In the genomic region with DNA sequence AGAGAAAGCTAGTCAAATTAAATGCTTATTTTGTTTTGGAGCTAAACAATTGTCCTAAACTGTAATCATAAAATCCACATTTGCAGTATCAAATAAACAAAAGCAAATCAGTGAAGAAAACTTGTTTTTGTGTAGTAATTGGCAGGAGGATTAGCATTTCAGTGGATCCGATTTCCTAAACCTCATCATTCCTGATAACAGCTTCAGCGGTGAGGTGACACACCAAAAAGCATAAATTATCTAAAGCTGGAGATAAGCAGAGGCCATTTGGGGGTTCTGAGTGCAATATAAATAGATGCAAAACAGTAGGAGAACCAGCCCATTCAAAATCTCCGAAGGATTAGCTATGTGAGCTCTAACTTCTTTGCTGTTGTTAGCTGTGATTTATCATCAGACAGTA, we compare ENCODE assay signal across 1 cellular context.
TF ChIP-seq lines count a peak whose summit lies in the region.

No MANE protein-coding gene starts in this region.

TF ChIP-seq in HEK293, 187 proteins besides CTCF, POLR2A, EP300 and RAD21 (continued from another document and continues in another):
- TF ChIP-seq ZNF610 (tag by site-specific recombination; IDR thresholded peaks at IDR 0.05; ENCODE audit: borderline replicate concordance) (no peak), ZNF629 (tag by site-specific recombination; IDR thresholded peaks at IDR 0.05) (peak; percentile 22), ZNF600 (tag by site-specific recombination; IDR thresholded peaks at IDR 0.05) (no peak), ZNF221 (tag by site-specific recombination; IDR thresholded peaks at IDR 0.05; ENCODE audit: borderline replicate concordance) (no peak), ZNF529 (tag by site-specific recombination; IDR thresholded peaks at IDR 0.05; ENCODE audit: insufficient replicate concordance) (no peak), ZNF37A (tag by site-specific recombination; IDR thresholded peaks at IDR 0.05) (no peak), ZNF404 (tag by site-specific recombination; IDR thresholded peaks at IDR 0.05) (no peak), ZNF585B (tag by site-specific recombination; IDR thresholded peaks at IDR 0.05) (no peak), ZNF302 (tag by site-specific recombination; IDR thresholded peaks at IDR 0.05; ENCODE audit: low read depth) (no peak), ZNF549 (tag by site-specific recombination; IDR thresholded peaks at IDR 0.05) (no peak), ZNF624 (tag by site-specific recombination; IDR thresholded peaks at IDR 0.05) (no peak), ZNF157 (tag by site-specific recombination; IDR thresholded peaks at IDR 0.05) (no peak), ZBTB17 (tag by site-specific recombination; IDR thresholded peaks at IDR 0.05) (peak; percentile 68), ZNF660 (tag by site-specific recombination; IDR thresholded peaks at IDR 0.05) (0 out of 2 replicates have a peak, but pooled peaks have one; percentile 11), ZNF23 (tag by site-specific recombination; IDR thresholded peaks at IDR 0.05; ENCODE audit: borderline replicate concordance) (no peak), ZNF121 (tag by site-specific recombination; IDR thresholded peaks at IDR 0.05) (no peak), ZBTB48 (tag by site-specific recombination; IDR thresholded peaks at IDR 0.05) (no peak), BCL11A (tag by site-specific recombination; IDR thresholded peaks at IDR 0.05; ENCODE audit: low read depth) (0 out of 2 replicates have a peak, but pooled peaks have one; percentile 49), GLIS1 (tag by site-specific recombination; IDR thresholded peaks at IDR 0.05) (no peak; the same call in 1 of the 2 replicates), ZNF76 (tag by site-specific recombination; IDR thresholded peaks at IDR 0.05; ENCODE audit: borderline replicate concordance, low read depth) (no peak), ZBTB20 (tag by site-specific recombination; IDR thresholded peaks at IDR 0.05) (no peak), GLI2 (tag by site-specific recombination; IDR thresholded peaks at IDR 0.05; ENCODE audit: borderline replicate concordance, low read depth) (peak; percentile 70), ZNF654 (tag by site-specific recombination; IDR thresholded peaks at IDR 0.05; ENCODE audit: low read depth) (no peak), ZNF2 (tag by site-specific recombination; IDR thresholded peaks at IDR 0.05) (no peak), ZNF311 (tag by site-specific recombination; IDR thresholded peaks at IDR 0.05; ENCODE audit: borderline replicate concordance) (no peak), ZFP37 (tag by site-specific recombination; IDR thresholded peaks at IDR 0.05) (no peak), ZNF433 (tag by site-specific recombination; IDR thresholded peaks at IDR 0.05; ENCODE audit: low read depth) (no peak), ZNF785 (tag by site-specific recombination; IDR thresholded peaks at IDR 0.05) (no peak), ZNF202 (tag by site-specific recombination; IDR thresholded peaks at IDR 0.05; ENCODE audit: borderline replicate concordance) (no peak), ZNF837 (tag by site-specific recombination; IDR thresholded peaks at IDR 0.05) (no peak), ZBTB21 (tag by site-specific recombination; IDR thresholded peaks at IDR 0.05) (no peak), ZNF174 (tag by site-specific recombination; IDR thresholded peaks at IDR 0.05) (peak; percentile 47; the same call in 1 of the 2 replicates), ZNF473 (tag by site-specific recombination; IDR thresholded peaks at IDR 0.05) (no peak), ZNF341 (tag by site-specific recombination; IDR thresholded peaks at IDR 0.05; ENCODE audit: low read depth) (no peak), ZNF830 (tag by site-specific recombination; IDR thresholded peaks at IDR 0.05; ENCODE audit: low read depth) (no peak), ZNF266 (tag by site-specific recombination; IDR thresholded peaks at IDR 0.05; ENCODE audit: low read depth) (no peak), ZNF324 (tag by site-specific recombination; IDR thresholded peaks at IDR 0.05) (no peak), ZNF701 (tag by site-specific recombination; IDR thresholded peaks at IDR 0.05) (no peak), BCL11B (tag by site-specific recombination; IDR thresholded peaks at IDR 0.05; ENCODE audit: low read depth) (peak; percentile 33; the same call in 1 of the 2 replicates), ZSCAN23 (tag by site-specific recombination; IDR thresholded peaks at IDR 0.05) (peak; percentile 62)
- TF ChIP-seq, protein P1, sequence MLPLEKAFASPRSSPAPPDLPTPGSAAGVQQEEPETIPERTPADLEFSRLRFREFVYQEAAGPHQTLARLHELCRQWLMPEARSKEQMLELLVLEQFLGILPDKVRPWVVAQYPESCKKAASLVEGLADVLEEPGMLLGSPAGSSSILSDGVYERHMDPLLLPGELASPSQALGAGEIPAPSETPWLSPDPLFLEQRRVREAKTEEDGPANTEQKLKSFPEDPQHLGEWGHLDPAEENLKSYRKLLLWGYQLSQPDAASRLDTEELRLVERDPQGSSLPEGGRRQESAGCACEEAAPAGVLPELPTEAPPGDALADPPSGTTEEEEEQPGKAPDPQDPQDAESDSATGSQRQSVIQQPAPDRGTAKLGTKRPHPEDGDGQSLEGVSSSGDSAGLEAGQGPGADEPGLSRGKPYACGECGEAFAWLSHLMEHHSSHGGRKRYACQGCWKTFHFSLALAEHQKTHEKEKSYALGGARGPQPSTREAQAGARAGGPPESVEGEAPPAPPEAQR (tag by site-specific recombination; IDR thresholded peaks at IDR 0.05): no peak
- TF ChIP-seq, protein P2, sequence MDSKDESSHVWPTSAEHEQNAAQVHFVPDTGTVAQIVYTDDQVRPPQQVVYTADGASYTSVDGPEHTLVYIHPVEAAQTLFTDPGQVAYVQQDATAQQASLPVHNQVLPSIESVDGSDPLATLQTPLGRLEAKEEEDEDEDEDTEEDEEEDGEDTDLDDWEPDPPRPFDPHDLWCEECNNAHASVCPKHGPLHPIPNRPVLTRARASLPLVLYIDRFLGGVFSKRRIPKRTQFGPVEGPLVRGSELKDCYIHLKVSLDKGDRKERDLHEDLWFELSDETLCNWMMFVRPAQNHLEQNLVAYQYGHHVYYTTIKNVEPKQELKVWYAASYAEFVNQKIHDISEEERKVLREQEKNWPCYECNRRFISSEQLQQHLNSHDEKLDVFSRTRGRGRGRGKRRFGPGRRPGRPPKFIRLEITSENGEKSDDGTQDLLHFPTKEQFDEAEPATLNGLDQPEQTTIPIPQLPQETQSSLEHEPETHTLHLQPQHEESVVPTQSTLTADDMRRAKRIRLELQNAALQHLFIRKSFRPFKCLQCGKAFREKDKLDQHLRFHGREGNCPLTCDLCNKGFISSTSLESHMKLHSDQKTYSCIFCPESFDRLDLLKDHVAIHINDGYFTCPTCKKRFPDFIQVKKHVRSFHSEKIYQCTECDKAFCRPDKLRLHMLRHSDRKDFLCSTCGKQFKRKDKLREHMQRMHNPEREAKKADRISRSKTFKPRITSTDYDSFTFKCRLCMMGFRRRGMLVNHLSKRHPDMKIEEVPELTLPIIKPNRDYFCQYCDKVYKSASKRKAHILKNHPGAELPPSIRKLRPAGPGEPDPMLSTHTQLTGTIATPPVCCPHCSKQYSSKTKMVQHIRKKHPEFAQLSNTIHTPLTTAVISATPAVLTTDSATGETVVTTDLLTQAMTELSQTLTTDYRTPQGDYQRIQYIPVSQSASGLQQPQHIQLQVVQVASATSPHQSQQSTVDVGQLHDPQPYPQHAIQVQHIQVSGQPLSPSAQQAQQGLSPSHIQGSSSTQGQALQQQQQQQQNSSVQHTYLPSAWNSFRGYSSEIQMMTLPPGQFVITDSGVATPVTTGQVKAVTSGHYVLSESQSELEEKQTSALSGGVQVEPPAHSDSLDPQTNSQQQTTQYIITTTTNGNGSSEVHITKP (tag by site-specific recombination; IDR thresholded peaks at IDR 0.05): peak; percentile 26; the same call in 1 of the 2 replicates
- TF ChIP-seq, protein P3, sequence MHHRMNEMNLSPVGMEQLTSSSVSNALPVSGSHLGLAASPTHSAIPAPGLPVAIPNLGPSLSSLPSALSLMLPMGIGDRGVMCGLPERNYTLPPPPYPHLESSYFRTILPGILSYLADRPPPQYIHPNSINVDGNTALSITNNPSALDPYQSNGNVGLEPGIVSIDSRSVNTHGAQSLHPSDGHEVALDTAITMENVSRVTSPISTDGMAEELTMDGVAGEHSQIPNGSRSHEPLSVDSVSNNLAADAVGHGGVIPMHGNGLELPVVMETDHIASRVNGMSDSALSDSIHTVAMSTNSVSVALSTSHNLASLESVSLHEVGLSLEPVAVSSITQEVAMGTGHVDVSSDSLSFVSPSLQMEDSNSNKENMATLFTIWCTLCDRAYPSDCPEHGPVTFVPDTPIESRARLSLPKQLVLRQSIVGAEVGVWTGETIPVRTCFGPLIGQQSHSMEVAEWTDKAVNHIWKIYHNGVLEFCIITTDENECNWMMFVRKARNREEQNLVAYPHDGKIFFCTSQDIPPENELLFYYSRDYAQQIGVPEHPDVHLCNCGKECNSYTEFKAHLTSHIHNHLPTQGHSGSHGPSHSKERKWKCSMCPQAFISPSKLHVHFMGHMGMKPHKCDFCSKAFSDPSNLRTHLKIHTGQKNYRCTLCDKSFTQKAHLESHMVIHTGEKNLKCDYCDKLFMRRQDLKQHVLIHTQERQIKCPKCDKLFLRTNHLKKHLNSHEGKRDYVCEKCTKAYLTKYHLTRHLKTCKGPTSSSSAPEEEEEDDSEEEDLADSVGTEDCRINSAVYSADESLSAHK (tag by site-specific recombination; IDR thresholded peaks at IDR 0.05): peak; percentile 51
- TF ChIP-seq, protein P4, sequence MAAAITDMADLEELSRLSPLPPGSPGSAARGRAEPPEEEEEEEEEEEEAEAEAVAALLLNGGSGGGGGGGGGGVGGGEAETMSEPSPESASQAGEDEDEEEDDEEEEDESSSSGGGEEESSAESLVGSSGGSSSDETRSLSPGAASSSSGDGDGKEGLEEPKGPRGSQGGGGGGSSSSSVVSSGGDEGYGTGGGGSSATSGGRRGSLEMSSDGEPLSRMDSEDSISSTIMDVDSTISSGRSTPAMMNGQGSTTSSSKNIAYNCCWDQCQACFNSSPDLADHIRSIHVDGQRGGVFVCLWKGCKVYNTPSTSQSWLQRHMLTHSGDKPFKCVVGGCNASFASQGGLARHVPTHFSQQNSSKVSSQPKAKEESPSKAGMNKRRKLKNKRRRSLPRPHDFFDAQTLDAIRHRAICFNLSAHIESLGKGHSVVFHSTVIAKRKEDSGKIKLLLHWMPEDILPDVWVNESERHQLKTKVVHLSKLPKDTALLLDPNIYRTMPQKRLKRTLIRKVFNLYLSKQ (tag by site-specific recombination; IDR thresholded peaks at IDR 0.05; ENCODE audit: borderline replicate concordance): no peak
- TF ChIP-seq, protein P5, sequence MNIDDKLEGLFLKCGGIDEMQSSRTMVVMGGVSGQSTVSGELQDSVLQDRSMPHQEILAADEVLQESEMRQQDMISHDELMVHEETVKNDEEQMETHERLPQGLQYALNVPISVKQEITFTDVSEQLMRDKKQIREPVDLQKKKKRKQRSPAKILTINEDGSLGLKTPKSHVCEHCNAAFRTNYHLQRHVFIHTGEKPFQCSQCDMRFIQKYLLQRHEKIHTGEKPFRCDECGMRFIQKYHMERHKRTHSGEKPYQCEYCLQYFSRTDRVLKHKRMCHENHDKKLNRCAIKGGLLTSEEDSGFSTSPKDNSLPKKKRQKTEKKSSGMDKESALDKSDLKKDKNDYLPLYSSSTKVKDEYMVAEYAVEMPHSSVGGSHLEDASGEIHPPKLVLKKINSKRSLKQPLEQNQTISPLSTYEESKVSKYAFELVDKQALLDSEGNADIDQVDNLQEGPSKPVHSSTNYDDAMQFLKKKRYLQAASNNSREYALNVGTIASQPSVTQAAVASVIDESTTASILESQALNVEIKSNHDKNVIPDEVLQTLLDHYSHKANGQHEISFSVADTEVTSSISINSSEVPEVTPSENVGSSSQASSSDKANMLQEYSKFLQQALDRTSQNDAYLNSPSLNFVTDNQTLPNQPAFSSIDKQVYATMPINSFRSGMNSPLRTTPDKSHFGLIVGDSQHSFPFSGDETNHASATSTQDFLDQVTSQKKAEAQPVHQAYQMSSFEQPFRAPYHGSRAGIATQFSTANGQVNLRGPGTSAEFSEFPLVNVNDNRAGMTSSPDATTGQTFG (tag by site-specific recombination; IDR thresholded peaks at IDR 0.05; ENCODE audit: borderline replicate concordance): no peak
- TF ChIP-seq, protein P6, sequence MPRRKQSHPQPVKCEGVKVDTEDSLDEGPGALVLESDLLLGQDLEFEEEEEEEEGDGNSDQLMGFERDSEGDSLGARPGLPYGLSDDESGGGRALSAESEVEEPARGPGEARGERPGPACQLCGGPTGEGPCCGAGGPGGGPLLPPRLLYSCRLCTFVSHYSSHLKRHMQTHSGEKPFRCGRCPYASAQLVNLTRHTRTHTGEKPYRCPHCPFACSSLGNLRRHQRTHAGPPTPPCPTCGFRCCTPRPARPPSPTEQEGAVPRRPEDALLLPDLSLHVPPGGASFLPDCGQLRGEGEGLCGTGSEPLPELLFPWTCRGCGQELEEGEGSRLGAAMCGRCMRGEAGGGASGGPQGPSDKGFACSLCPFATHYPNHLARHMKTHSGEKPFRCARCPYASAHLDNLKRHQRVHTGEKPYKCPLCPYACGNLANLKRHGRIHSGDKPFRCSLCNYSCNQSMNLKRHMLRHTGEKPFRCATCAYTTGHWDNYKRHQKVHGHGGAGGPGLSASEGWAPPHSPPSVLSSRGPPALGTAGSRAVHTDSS (tag by site-specific recombination; IDR thresholded peaks at IDR 0.05): peak; percentile 39; the same call in 1 of the 2 replicates
- TF ChIP-seq, protein P7, sequence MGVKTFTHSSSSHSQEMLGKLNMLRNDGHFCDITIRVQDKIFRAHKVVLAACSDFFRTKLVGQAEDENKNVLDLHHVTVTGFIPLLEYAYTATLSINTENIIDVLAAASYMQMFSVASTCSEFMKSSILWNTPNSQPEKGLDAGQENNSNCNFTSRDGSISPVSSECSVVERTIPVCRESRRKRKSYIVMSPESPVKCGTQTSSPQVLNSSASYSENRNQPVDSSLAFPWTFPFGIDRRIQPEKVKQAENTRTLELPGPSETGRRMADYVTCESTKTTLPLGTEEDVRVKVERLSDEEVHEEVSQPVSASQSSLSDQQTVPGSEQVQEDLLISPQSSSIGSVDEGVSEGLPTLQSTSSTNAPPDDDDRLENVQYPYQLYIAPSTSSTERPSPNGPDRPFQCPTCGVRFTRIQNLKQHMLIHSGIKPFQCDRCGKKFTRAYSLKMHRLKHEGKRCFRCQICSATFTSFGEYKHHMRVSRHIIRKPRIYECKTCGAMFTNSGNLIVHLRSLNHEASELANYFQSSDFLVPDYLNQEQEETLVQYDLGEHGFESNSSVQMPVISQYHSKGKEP (tag by site-specific recombination; IDR thresholded peaks at IDR 0.05): peak; percentile 81
- TF ChIP-seq, protein P8, sequence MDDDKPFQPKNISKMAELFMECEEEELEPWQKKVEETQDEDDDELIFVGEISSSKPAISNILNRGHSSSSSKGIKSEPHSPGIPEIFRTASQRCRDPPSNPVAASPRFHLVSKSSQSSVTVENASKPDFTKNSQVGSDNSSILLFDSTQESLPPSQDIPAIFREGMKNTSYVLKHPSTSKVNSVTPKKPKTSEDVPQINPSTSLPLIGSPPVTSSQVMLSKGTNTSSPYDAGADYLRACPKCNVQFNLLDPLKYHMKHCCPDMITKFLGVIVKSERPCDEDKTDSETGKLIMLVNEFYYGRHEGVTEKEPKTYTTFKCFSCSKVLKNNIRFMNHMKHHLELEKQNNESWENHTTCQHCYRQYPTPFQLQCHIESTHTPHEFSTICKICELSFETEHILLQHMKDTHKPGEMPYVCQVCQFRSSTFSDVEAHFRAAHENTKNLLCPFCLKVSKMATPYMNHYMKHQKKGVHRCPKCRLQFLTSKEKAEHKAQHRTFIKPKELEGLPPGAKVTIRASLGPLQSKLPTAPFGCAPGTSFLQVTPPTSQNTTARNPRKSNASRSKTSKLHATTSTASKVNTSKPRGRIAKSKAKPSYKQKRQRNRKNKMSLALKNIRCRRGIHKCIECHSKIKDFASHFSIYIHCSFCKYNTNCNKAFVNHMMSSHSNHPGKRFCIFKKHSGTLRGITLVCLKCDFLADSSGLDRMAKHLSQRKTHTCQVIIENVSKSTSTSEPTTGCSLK (tag by site-specific recombination; IDR thresholded peaks at IDR 0.05): no peak
